In genomic region chr19:30862876-30863275, GRCh38 we compare ENCODE assay signal across 18 cellular contexts.
"Had no signal": no experiment of that assay in that cellular context is flagged by ENCODE, and none has a peak within 500 bp of the region (broad histone marks: within the 10 kb centered on the region; RNA-seq: fewer than 3 reads in every experiment).

No MANE protein-coding gene starts in this region.

- H3K36me3 ChIP-seq: esophagus squamous epithelium, gastroesophageal sphincter, stomach, uterus had no signal

- H3K4me3 ChIP-seq: esophagus squamous epithelium, gastroesophageal sphincter, stomach, uterus had no signal

- H3K4me1 ChIP-seq: esophagus squamous epithelium, gastroesophageal sphincter, stomach, uterus had no signal

- H3K4me3 Mint-ChIP-seq: central memory CD8-positive, alpha-beta T cell; effector memory CD8-positive, alpha-beta T cell; immature natural killer cell; natural killer cell had no signal

- H3K27ac ChIP-seq: esophagus squamous epithelium, gastroesophageal sphincter, stomach, uterus had no signal

- H3K9me3 Mint-ChIP-seq: central memory CD8-positive, alpha-beta T cell; natural killer cell had no signal

- H3K4me1 Mint-ChIP-seq: central memory CD8-positive, alpha-beta T cell; immature natural killer cell; natural killer cell had no signal

- DNase-seq: effector memory CD8-positive, alpha-beta T cell; esophagus squamous epithelium; foreskin fibroblast; glutamatergic neuron; immature natural killer cell; kidney; left cardiac atrium; mesendoderm; natural killer cell; small intestine; stimulated activated CD4-positive, alpha-beta T cell treated with anti-CD3 and anti-CD28 coated beads, Interleukin-12 subunit alpha, Interleukin-12 subunit beta, amount 100 ng/mL, for 4 hours; stimulated activated naive CD4-positive, alpha-beta T cell; stomach; substantia nigra; trophoblast cell; uterus had no signal

- H3K27me3 ChIP-seq: esophagus squamous epithelium, uterus had no signal

- ATAC-seq: effector memory CD8-positive, alpha-beta T cell; gastroesophageal sphincter; left cardiac atrium; natural killer cell had no signal

- H3K36me3 Mint-ChIP-seq: immature natural killer cell, natural killer cell had no signal

- H3K27ac Mint-ChIP-seq: effector memory CD8-positive, alpha-beta T cell; immature natural killer cell; natural killer cell had no signal

- H3K9me3 ChIP-seq: esophagus squamous epithelium, uterus had no signal
